Comparison of ENCODE assay signal across 20 cellular contexts in the genomic region with DNA sequence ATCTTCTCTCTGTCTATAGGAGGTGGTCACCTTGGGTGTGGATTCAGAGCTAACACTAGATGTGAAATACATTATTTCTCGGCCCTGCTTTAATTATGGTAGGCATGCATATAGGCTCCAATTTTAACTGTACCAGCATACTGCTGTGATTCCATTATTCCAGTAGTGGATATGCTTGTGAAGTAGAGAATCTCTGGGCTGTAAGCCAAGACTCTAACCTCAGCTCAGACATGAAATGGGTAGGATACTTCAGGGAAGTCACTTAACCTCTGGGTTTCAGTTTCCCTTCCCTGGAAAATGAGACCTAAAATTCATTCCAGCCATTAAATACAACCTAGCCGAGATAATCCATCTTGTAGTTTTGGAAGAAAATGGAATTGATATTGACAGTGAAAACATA. TPM values are rescaled to one million over a fixed set of nuclear protein-coding genes. Genes with fewer than 3 reads are reported as not detected.
A peak's percentile ranks its signal among the peaks of the same experiment; 100 is the strongest.
DNase-seq lines count a peak whose midpoint lies in the region; ATAC-seq, FAIRE-seq and TF ChIP-seq lines count a peak whose summit lies in the region.
"Had no signal": no experiment of that assay in that cellular context is flagged by ENCODE, and none has a peak within 500 bp of the region (broad histone marks: within the 10 kb centered on the region; RNA-seq: fewer than 3 reads in every experiment).

No MANE protein-coding gene starts in this region.

- ATAC-seq in IMR-90 (ENCODE audit: low read depth) (no peak), HG02870 (IDR thresholded peaks at IDR 0.05; ENCODE audit: unreplicated experiment) (no peak)
- ATAC-seq: K562, Panc1 had no signal

- H4K5ac ChIP-seq in IMR-90 (ENCODE audit: low read depth, low read length): no peak overlapping the region
- no peak overlapping the region for H4K5ac ChIP-seq in H9 (ENCODE audit: insufficient read length, low read depth, low read length)

- intact Hi-C loops in IMR-90 (cut with micrococcal nuclease): no loop called here

- no peak overlapping the region for H2AFZ ChIP-seq in IMR-90 (replicated peaks; ENCODE audit: low read length, poor library complexity)
- H2AFZ ChIP-seq in H9 (ENCODE audit: low read length): no peak overlapping the region

- no peaks in the 10 kb centered on the region; the same call in 1 of the 2 replicates for H3K27me3 ChIP-seq in IMR-90 (ENCODE audit: control insufficient read depth, insufficient read depth, low read length)
- H3K27me3 ChIP-seq in H9 (ENCODE audit: insufficient read depth, low read length): no peaks in the 10 kb centered on the region
- H3K27me3 ChIP-seq: neutrophil had no signal

- H2AK5ac ChIP-seq in IMR-90 (ENCODE audit: low read depth, low read length) (no peak overlapping the region), H9 (ENCODE audit: insufficient read length, low read length) (no peak overlapping the region)

- no peaks in the 10 kb centered on the region for H3K9me1 ChIP-seq in IMR-90 (ENCODE audit: insufficient read depth, low read length)

- no peaks in the 10 kb centered on the region for H3K9me3 ChIP-seq in IMR-90 (ENCODE audit: control insufficient read depth, insufficient read depth, low read length)
- H3K9me3 ChIP-seq in H9 (ENCODE audit: control insufficient read depth, low read depth, low read length): no peaks in the 10 kb centered on the region
- H3K9me3 ChIP-seq: neutrophil had no signal

- TF ChIP-seq RAD21 in IMR-90 (IDR thresholded peaks at IDR 0.05; ENCODE audit: low read length): no peak

- TF ChIP-seq POLR2A in IMR-90 (IDR thresholded peaks at IDR 0.05; ENCODE audit: low read depth, low read length): no peak

- H3K4ac ChIP-seq in IMR-90 (ENCODE audit: low read depth, low read length): no peak overlapping the region
- H3K4ac ChIP-seq in H9 (ENCODE audit: low read depth, low read length): no peak overlapping the region

- no peak overlapping the region for H3K14ac ChIP-seq in IMR-90 (replicated peaks; ENCODE audit: low read depth, low read length)
- H3K14ac ChIP-seq in H9 (ENCODE audit: insufficient read depth, low read length): no peak overlapping the region

- CTCF ChIA-PET in IMR-90 (lab: Yijun Ruan, JAX): no interaction called here

- H3K23me2 ChIP-seq in H9 (ENCODE audit: insufficient read length, low read depth, low read length, poor library complexity, severe bottlenecking): no peaks in the 10 kb centered on the region

- H3T11ph ChIP-seq in H9 (ENCODE audit: low read length): no peak overlapping the region

- H3K4me3 Mint-ChIP-seq in H9: no peak overlapping the region
- H3K4me3 Mint-ChIP-seq: activated naive CD8-positive, alpha-beta T cell treated with anti-CD3 and anti-CD28 coated beads, Interleukin-2, amount 10 ng/mL, durations not matched to agents 7 days and 5 days; CD4-positive, CD25-positive, alpha-beta regulatory T cell; T-helper 1 cell treated with Interleukin-12 subunit alpha and Interleukin-12 subunit beta and Interleukin-4 antibody, amounts not matched to agents 30 μg/mL and 1 μg/mL, for 36 hours had no signal

- no peaks in the 10 kb centered on the region for H4K20me1 ChIP-seq in IMR-90 (ENCODE audit: insufficient read depth, low read length)
- no peaks in the 10 kb centered on the region for H4K20me1 ChIP-seq in H9 (ENCODE audit: control insufficient read depth, insufficient read depth, insufficient read length)

- no peak overlapping the region for H2BK20ac ChIP-seq in IMR-90 (ENCODE audit: low read depth, low read length)
- no peak overlapping the region for H2BK20ac ChIP-seq in H9 (ENCODE audit: low read depth, low read length, poor library complexity, severe bottlenecking)

- no peak overlapping the region for H4K8ac ChIP-seq in IMR-90 (ENCODE audit: low read depth in 2 of 2, low read length in 2 of 2)
- H4K8ac ChIP-seq in H9 (replicated peaks; ENCODE audit: insufficient read length, low read depth, low read length): no peak overlapping the region

- no TSS peak for BruUV-seq in IMR-90 (replicated peaks; lab: Mats Ljungman, UMichigan)

- H3K56ac ChIP-seq in IMR-90 (ENCODE audit: extremely low read depth, insufficient read depth, low read length) (no peak overlapping the region), H9 (ENCODE audit: insufficient read length, low read depth, low read length) (no peak overlapping the region)

- H2BK5ac ChIP-seq in IMR-90 (ENCODE audit: low read depth, low read length, poor library complexity, severe bottlenecking) (no peak overlapping the region), H9 (ENCODE audit: insufficient read length, low read length) (no peak overlapping the region)

- no CpG with 5 or more reads among the region's 2 CpGs for WGBS in IMR-90 (ENCODE audit: extremely low coverage in 2 of 2, insufficient read length in 1 of 2), 2 experiments
- no CpG with 5 or more reads among the region's 2 CpGs for WGBS in H9 (ENCODE audit: extremely low coverage, insufficient read length, low lambda C conversion rate)

- TF ChIP-seq CTCF in IMR-90 (conservative IDR thresholded peaks at IDR 0.05; ENCODE audit: low read depth, low read length) (no peak), fibroblast of villous mesenchyme (IDR thresholded peaks at IDR 0.05; ENCODE audit: insufficient read depth, low read depth, low read length) (no peak), H9 (conservative IDR thresholded peaks at IDR 0.05) (no peak)

- no peaks in the 10 kb centered on the region for H3K27me3 Mint-ChIP-seq in H9 (ENCODE audit: low read depth)
- H3K27me3 Mint-ChIP-seq: activated naive CD8-positive, alpha-beta T cell treated with anti-CD3 and anti-CD28 coated beads, Interleukin-2, amount 10 ng/mL, durations not matched to agents 7 days and 5 days; CD4-positive, CD25-positive, alpha-beta regulatory T cell had no signal

- peaks cover 0 to 3% of the 10 kb centered on the region in 2 experiments; a peak in 1 of 4 replicates for H3K4me1 Mint-ChIP-seq in H9
- H3K4me1 Mint-ChIP-seq: activated naive CD8-positive, alpha-beta T cell treated with anti-CD3 and anti-CD28 coated beads, Interleukin-2, amount 10 ng/mL, durations not matched to agents 7 days and 5 days; CD4-positive, CD25-positive, alpha-beta regulatory T cell had no signal

- H3K18ac ChIP-seq in IMR-90 (ENCODE audit: low read depth, low read length): no peak overlapping the region
- H3K18ac ChIP-seq in H9 (ENCODE audit: insufficient read length, low read depth, low read length): no peak overlapping the region

- H3K27ac ChIP-seq in IMR-90 (ENCODE audit: insufficient read depth, low read length) (no peak overlapping the region), H9 (ENCODE audit: insufficient read length, low read depth, low read length) (no peak overlapping the region)
- H3K27ac ChIP-seq: neutrophil had no signal

- no peak overlapping the region for H3K9ac ChIP-seq in IMR-90 (ENCODE audit: low read depth, low read length)
- no peak overlapping the region for H3K9ac ChIP-seq in H9 (ENCODE audit: extremely low read depth, insufficient read length, low read length)

- DNase-seq in DMS153 treated with DMSO at 0.1 percent for 48 hours (lab: John Stamatoyannopoulos, UW; ENCODE audit: unreplicated experiment) (peak; percentile 67), IMR-90 (peak; percentile 6), NCI-H69 (lab: John Stamatoyannopoulos, UW) (peak; percentile 89), fibroblast of villous mesenchyme (ENCODE audit: low read depth) (peak; percentile 25), AG08395 (ENCODE audit: low spot score) (no peak), HTR-8/SVneo (ENCODE audit: insufficient read length, low spot score) (no peak), H9 (no peak)
- DNase-seq: activated CD4-positive, alpha-beta T cell treated with anti-CD3 and anti-CD28 coated beads for 48 hours; activated naive CD8-positive, alpha-beta T cell treated with anti-CD3 and anti-CD28 coated beads, Interleukin-2, amount 10 ng/mL, durations not matched to agents 7 days and 5 days; activated T-cell treated with anti-CD3 and anti-CD28 coated beads, Interleukin-2, amount 50 U/mL, for 1 hour; CD4-positive, CD25-positive, alpha-beta regulatory T cell; NCI-H446 treated with DMSO at 0.1 percent for 48 hours had no signal

- dilution Hi-C loops in IMR-90 (cut with HindIII; ENCODE audit: low sequenced_read_pairs, unreplicated experiment): no loop called here

- H3K4me2 ChIP-seq in IMR-90 (ENCODE audit: low read depth, low read length) (no peak overlapping the region), H9 (ENCODE audit: insufficient read depth, insufficient read length, low read length) (no peak overlapping the region)

- H2BK15ac ChIP-seq in IMR-90 (ENCODE audit: low read depth, low read length) (no peak overlapping the region), H9 (ENCODE audit: low read depth, low read length) (no peak overlapping the region)

- H2BK120ac ChIP-seq in IMR-90 (ENCODE audit: low read depth, low read length) (no peak overlapping the region), H9 (ENCODE audit: low read depth, low read length, poor library complexity, severe bottlenecking) (no peak overlapping the region)

- H3K4me1 ChIP-seq in IMR-90 (ENCODE audit: control insufficient read depth, insufficient read depth, low read length) (no peaks in the 10 kb centered on the region), H9 (ENCODE audit: insufficient read depth, low read length) (no peaks in the 10 kb centered on the region)

- H3K36me3 Mint-ChIP-seq in H9 (ENCODE audit: insufficient read depth in 1 of 3, low read depth in 3 of 3): peaks cover 2 to 5% (median 3%) of the 10 kb centered on the region in 3 experiments; a peak in 6 of 7 replicates
- H3K36me3 Mint-ChIP-seq: activated naive CD8-positive, alpha-beta T cell treated with anti-CD3 and anti-CD28 coated beads, Interleukin-2, amount 10 ng/mL, durations not matched to agents 7 days and 5 days; CD4-positive, CD25-positive, alpha-beta regulatory T cell had no signal

- H3K23ac ChIP-seq in IMR-90 (ENCODE audit: low read depth, low read length): no peak overlapping the region
- H3K23ac ChIP-seq in H9 (ENCODE audit: insufficient read length, low read depth, low read length): no peak overlapping the region

- H3K9me3 Mint-ChIP-seq in H9: peaks cover 0 to 5% of the 10 kb centered on the region in 2 experiments; a peak in 1 of 5 replicates

- no peaks in the 10 kb centered on the region for H3K79me2 ChIP-seq in H9 (ENCODE audit: insufficient read depth, low read length)

- H2BK12ac ChIP-seq in H9 (ENCODE audit: insufficient read length, low read depth, low read length): no peak overlapping the region

- no peaks in the 10 kb centered on the region for H3K36me3 ChIP-seq in IMR-90 (ENCODE audit: control insufficient read depth, insufficient read depth, low read length)
- H3K36me3 ChIP-seq: neutrophil had no signal

- no peak overlapping the region for H3K27ac Mint-ChIP-seq in H9
- H3K27ac Mint-ChIP-seq: activated naive CD8-positive, alpha-beta T cell treated with anti-CD3 and anti-CD28 coated beads, Interleukin-2, amount 10 ng/mL, durations not matched to agents 7 days and 5 days; CD4-positive, CD25-positive, alpha-beta regulatory T cell; T-helper 1 cell treated with Interleukin-12 subunit alpha and Interleukin-12 subunit beta and Interleukin-4 antibody, amounts not matched to agents 30 μg/mL and 1 μg/mL, for 36 hours had no signal

- no peak for FAIRE-seq in HTR-8/SVneo (lab: Jason Lieb, UNC)
- FAIRE-seq: colon, GM18507, H1, K562 had no signal

- in situ Hi-C loops in IMR-90 (cut with MboI; ENCODE audit: low sequenced_read_pairs): no loop called here

- POLR2A ChIA-PET in IMR-90 (lab: Charles Lee; ENCODE audit: unreplicated experiment): no interaction called here

- no peak overlapping the region for H2AK9ac ChIP-seq in IMR-90 (replicated peaks; ENCODE audit: low read depth, low read length, poor library complexity)

- no peaks in the 10 kb centered on the region for H3K79me1 ChIP-seq in IMR-90 (ENCODE audit: low read depth in 1 of 2, low read length in 2 of 2)
- H3K79me1 ChIP-seq in H9 (ENCODE audit: insufficient read depth, low read depth, low read length, poor library complexity, severe bottlenecking): no peaks in the 10 kb centered on the region

- no peak overlapping the region for H3K4me3 ChIP-seq in IMR-90 (ENCODE audit: insufficient read depth, low read depth, low read length)
- no peak overlapping the region for H3K4me3 ChIP-seq in fibroblast of villous mesenchyme (ENCODE audit: low read depth, low read length)
- H3K4me3 ChIP-seq: K562 had no signal

- H4K91ac ChIP-seq in IMR-90 (ENCODE audit: insufficient read depth, low read depth, low read length): no peak overlapping the region
- no peak overlapping the region for H4K91ac ChIP-seq in H9 (ENCODE audit: insufficient read length, low read depth, low read length)

RNA-seq across cellular contexts. Expression of a gene that starts 59.5 kb away (rescaled TPM):
- total RNA-seq in IMR-90 (2012; rRNA removed) (under 0.01 TPM in 2 replicates), fibroblast of villous mesenchyme (under 0.01 and 1.9 TPM in 2 replicates), H9 (2021) (3.1 and 3.3 TPM in 2 replicates)
- 0.04 and 0.09 TPM in 2 replicates for polyA plus RNA-seq in IMR-90 (2012; rRNA removed)
- 0.06 and 0.10 TPM in 2 replicates for polyA plus RNA-seq in IMR-90 (2012; cell fraction: cytosol; rRNA removed)
- polyA plus RNA-seq in IMR-90 (2012; cell fraction: nucleus; rRNA removed; ENCODE audit: low replicate concordance): 0.01 and 0.02 TPM in 2 replicates
- total RNA-seq: activated naive CD8-positive, alpha-beta T cell treated with anti-CD3 and anti-CD28 coated beads, Interleukin-2, amount 10 ng/mL, durations not matched to agents 7 days and 5 days; CD4-positive, CD25-positive, alpha-beta regulatory T cell; K562 had no signal
- polyA plus RNA-seq: CD4-positive, CD25-positive, alpha-beta regulatory T cell; K562 had no signal

Comparison
In these comparisons a context has a peak if more than half of its experiments do, and no peak if none do; other contexts are left out.
1. DNase-seq: peak in DMS153 treated with DMSO at 0.1 percent for 48 hours (single experiment), IMR-90 (single experiment), NCI-H69 (single experiment) and fibroblast of villous mesenchyme (single experiment); none in AG08395 (single experiment), HTR-8/SVneo (single experiment) and H9 (single experiment).